8 cellular contexts compared by ENCODE assay signal in the genomic region with DNA sequence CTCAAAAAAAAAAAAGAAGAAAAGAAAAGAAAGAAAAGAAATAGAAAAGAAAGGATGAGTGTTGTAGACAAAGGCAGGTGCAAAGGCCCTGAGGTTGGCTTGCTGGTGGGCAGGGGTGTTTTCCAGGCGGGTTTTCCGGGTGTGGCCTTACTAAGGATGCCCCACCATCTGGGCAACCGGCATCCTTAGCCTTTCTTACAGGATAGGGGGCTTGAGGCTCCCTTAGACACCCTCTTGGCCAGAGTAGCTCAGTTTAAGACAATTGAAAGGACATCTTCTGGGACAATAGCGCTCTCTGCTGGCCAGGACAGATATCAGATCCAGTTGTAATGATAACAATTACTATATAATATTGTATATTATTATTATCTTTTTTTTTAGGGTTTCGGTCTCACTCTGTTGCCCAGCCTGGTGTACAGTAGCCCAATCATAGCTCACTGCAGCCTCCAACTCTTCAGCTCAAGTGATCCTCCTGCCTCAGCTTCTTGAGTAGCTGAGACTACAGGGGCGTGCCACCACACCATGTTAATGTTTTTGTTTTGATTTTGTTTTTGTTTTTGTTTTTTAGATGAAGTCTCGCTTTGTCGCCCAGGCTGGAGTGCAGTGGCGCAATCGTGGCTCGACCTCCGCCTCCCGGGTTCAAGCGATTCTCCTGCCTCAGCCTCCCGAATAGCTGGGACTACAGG.
DNase-seq lines count a peak whose midpoint lies in the region; ATAC-seq, FAIRE-seq and TF ChIP-seq lines count a peak whose summit lies in the region.

No MANE protein-coding gene starts in this region.

- TF ChIP-seq CTCF in AG04449 (IDR thresholded peaks at IDR 0.05; ENCODE audit: insufficient read depth, low read length, missing control alignments): peak; percentile 46
- TF ChIP-seq CTCF in neutrophil (IDR thresholded peaks at IDR 0.05): peak; percentile 53
- no peak for TF ChIP-seq CTCF in coronary artery (IDR thresholded peaks at IDR 0.05)

- H3K27ac ChIP-seq in effector memory CD4-positive, alpha-beta T cell (ENCODE audit: insufficient read depth, low read length, poor library complexity, severe bottlenecking): no peak overlapping the region
- H3K27ac ChIP-seq in neutrophil (no peak overlapping the region), coronary artery (no peak overlapping the region)

- POLR2A ChIA-PET in AG04449 (lab: Yijun Ruan, JAX): interaction anchor here (1.1 kb wide), 1 partner anchor 87 kb away, joined by 3 read pairs; no protein-coding TSS in a partner anchor

- H3K4me3 ChIP-seq in AG04449 (ENCODE audit: low read depth, low read length) (no peak overlapping the region), neutrophil (ENCODE audit: low read depth in 1 of 2, low read length in 1 of 2) (no peak overlapping the region), coronary artery (no peak overlapping the region)
- H3K4me3 ChIP-seq in effector memory CD4-positive, alpha-beta T cell (ENCODE audit: insufficient read depth, low read depth, low read length, poor library complexity, severe bottlenecking): no peak overlapping the region

- CTCF ChIA-PET in AG04449 (lab: Yijun Ruan, JAX): interaction anchor here (0.7 to 13.6 kb wide), 32 partner anchors 10 to 309 kb away, joined by 3 to 178 read pairs (median 6); a partner anchor contains a TSS

- peaks cover 18% of the 10 kb centered on the region for H3K4me1 ChIP-seq in effector memory CD4-positive, alpha-beta T cell (ENCODE audit: control insufficient read depth, insufficient read depth, low read length, poor library complexity, severe bottlenecking)
- H3K4me1 ChIP-seq in neutrophil (ENCODE audit: control insufficient read depth in 1 of 2, insufficient read depth in 1 of 2, low read depth in 1 of 2, low read length in 1 of 2): peaks cover 26 to 29% of the 10 kb centered on the region in 2 experiments

- no peaks in the 10 kb centered on the region for H3K36me3 ChIP-seq in effector memory CD4-positive, alpha-beta T cell (ENCODE audit: control insufficient read depth, insufficient read depth, low read length)
- H3K36me3 ChIP-seq in neutrophil: no peaks in the 10 kb centered on the region

- no peak for ATAC-seq in HG03469 (IDR thresholded peaks at IDR 0.05; ENCODE audit: unreplicated experiment)

- H3K27me3 ChIP-seq in effector memory CD4-positive, alpha-beta T cell (replicated peaks; ENCODE audit: control insufficient read depth, insufficient read depth, low read length, poor library complexity, severe bottlenecking): peaks cover 3% of the 10 kb centered on the region
- H3K27me3 ChIP-seq in neutrophil: peaks cover 37% of the 10 kb centered on the region

- no peaks in the 10 kb centered on the region for H3K9me3 ChIP-seq in effector memory CD4-positive, alpha-beta T cell (ENCODE audit: control insufficient read depth, low read length)
- H3K9me3 ChIP-seq in neutrophil: no peaks in the 10 kb centered on the region

- DNase-seq in AG04449 (ENCODE audit: low read depth, low spot score): no peak
- DNase-seq in GM18507 (ENCODE audit: extremely low spot score, insufficient read length, low read depth): no peak
- peak; percentile 79 for DNase-seq in NCI-H69 (lab: John Stamatoyannopoulos, UW)
- DNase-seq in activated CD4-positive, alpha-beta T cell treated with anti-CD3 and anti-CD28 coated beads, Interleukin-2, amount 50 U/mL, for 48 hours: peak; percentile 77 to 84
- peak; percentile 25 to 58 (median 36) for DNase-seq in effector memory CD4-positive, alpha-beta T cell
- no peak for DNase-seq in coronary artery (ENCODE audit: low spot score)

- peak; percentile 31 for FAIRE-seq in GM18507 (lab: Jason Lieb, UNC)

Comparison
In these comparisons a context has a peak if more than half of its experiments do, and no peak if none do; other contexts are left out.
1. DNase-seq: peak in NCI-H69 (single experiment), activated CD4-positive, alpha-beta T cell treated with anti-CD3 and anti-CD28 coated beads, Interleukin-2, amount 50 U/mL, for 48 hours (2 of 2) and effector memory CD4-positive, alpha-beta T cell (3 of 3); none in AG04449 (single experiment), GM18507 (single experiment) and coronary artery (single experiment).